ENCODE assay signal across 17 cellular contexts in genomic region chr5:39998518-39998917, GRCh38.
DNase-seq lines count a peak whose midpoint lies in the region; TF ChIP-seq lines count a peak whose summit lies in the region.
"Had no signal": no experiment of that assay in that cellular context is flagged by ENCODE, and none has a peak within 500 bp of the region (broad histone marks: within the 10 kb centered on the region; RNA-seq: fewer than 3 reads in every experiment).

No MANE protein-coding gene starts in this region.

- no peak overlapping the region for H3K4me2 ChIP-seq in GM23248 (ENCODE audit: unreplicated experiment)

- H2AFZ ChIP-seq in GM23248: no peak overlapping the region

- no peaks in the 10 kb centered on the region; the same call in 1 of the 2 replicates for H3K27me3 ChIP-seq in GM23248 (replicated peaks; ENCODE audit: insufficient read depth)
- H3K27me3 ChIP-seq in stomach smooth muscle (ENCODE audit: control insufficient read depth in 1 of 2, insufficient read depth in 2 of 2, low read length in 2 of 2): no peaks in the 10 kb centered on the region
- H3K27me3 ChIP-seq: MG63 had no signal

- H3K4me1 Mint-ChIP-seq in HFFc6 (ENCODE audit: low read depth): no peaks in the 10 kb centered on the region

- H3K36me3 ChIP-seq in GM23248 (ENCODE audit: low read depth) (no peaks in the 10 kb centered on the region), SK-N-MC (ENCODE audit: insufficient read depth, low read length) (no peaks in the 10 kb centered on the region), stomach smooth muscle (ENCODE audit: control insufficient read depth in 2 of 2, insufficient read depth in 2 of 2, low read length in 2 of 2) (no peaks in the 10 kb centered on the region)
- H3K36me3 ChIP-seq: MG63 had no signal

- no peaks in the 10 kb centered on the region for H3K36me3 Mint-ChIP-seq in HFFc6 (ENCODE audit: low read depth)

- in situ Hi-C loops in GM23248 (cut with MboI): no loop called here

- H3K9ac ChIP-seq in GM23248 (no peak overlapping the region), SK-N-MC (ENCODE audit: insufficient read length) (no peak overlapping the region), stomach smooth muscle (ENCODE audit: low read length in 2 of 2) (no peak overlapping the region)

- no peak overlapping the region for H3K4me3 Mint-ChIP-seq in HFFc6

- no peaks in the 10 kb centered on the region for H3K79me2 ChIP-seq in GM23248 (ENCODE audit: insufficient read depth)

- H4K20me1 ChIP-seq in GM23248 (ENCODE audit: insufficient read depth): no peaks in the 10 kb centered on the region

- no peaks in the 10 kb centered on the region for H3K9me2 ChIP-seq in GM23248 (ENCODE audit: insufficient read depth)

- H3K27ac ChIP-seq in GM23248: no peak overlapping the region
- H3K27ac ChIP-seq in SK-N-MC: peak overlapping the region; percentile 29; the same call in 1 of the 2 replicates
- peak overlapping the region; percentile 63 for H3K27ac ChIP-seq in stomach smooth muscle (ENCODE audit: low read length)
- H3K27ac ChIP-seq: C4-2B, HL-60 had no signal

- no peak for TF ChIP-seq CTCF in HFFc6 (IDR thresholded peaks at IDR 0.05)

- H3K27ac Mint-ChIP-seq in HFFc6: no peak overlapping the region

- H3K4me3 ChIP-seq in GM23248 (no peak overlapping the region), SK-N-MC (no peak overlapping the region), stomach smooth muscle (ENCODE audit: low read length in 2 of 2) (no peak overlapping the region)
- H3K4me3 ChIP-seq: GM12878, MG63 had no signal

- H3K4me1 ChIP-seq in GM23248 (ENCODE audit: insufficient read depth) (no peaks in the 10 kb centered on the region), stomach smooth muscle (ENCODE audit: control insufficient read depth, insufficient read depth, low read length) (no peaks in the 10 kb centered on the region)

- DNase-seq in GM23248: peak; percentile 1
- DNase-seq in SK-N-MC (ENCODE audit: low read depth, low spot score): no peak
- peak; percentile 91 for DNase-seq in fibroblast of peridontal ligament (ENCODE audit: extremely low read depth)
- no peak for DNase-seq in kidney glomerular epithelial cell (lab: John Stamatoyannopoulos, UW)
- DNase-seq in HFFc6: no peak
- DNase-seq in COR-L47 (lab: John Stamatoyannopoulos, UW): no peak
- DNase-seq: DMS53, KBM-7, MG63, NCI-H1105, NCI-H1694 treated with DMSO at 0.1 percent for 48 hours, NCI-H446, NCI-H774 had no signal

- peaks cover 2% of the 10 kb centered on the region for H3K27me3 Mint-ChIP-seq in HFFc6 (ENCODE audit: insufficient read depth)

- no peaks in the 10 kb centered on the region for H3F3A ChIP-seq in GM23248 (ENCODE audit: insufficient read depth)

- H3K9me3 Mint-ChIP-seq in HFFc6: no peaks in the 10 kb centered on the region

- H3K9me3 ChIP-seq in GM23248 (ENCODE audit: low read depth): no peaks in the 10 kb centered on the region
- H3K9me3 ChIP-seq in SK-N-MC (ENCODE audit: low read depth, low read length): no peaks in the 10 kb centered on the region; the same call in 1 of the 2 replicates
- H3K9me3 ChIP-seq in stomach smooth muscle (ENCODE audit: control insufficient read depth in 2 of 2, low read length in 2 of 2): no peaks in the 10 kb centered on the region
- H3K9me3 ChIP-seq: MG63 had no signal

Comparison
In these comparisons a context has a peak if more than half of its experiments do, and no peak if none do; other contexts are left out.
1. DNase-seq: peak in GM23248 (single experiment) and fibroblast of peridontal ligament (single experiment); none in SK-N-MC (single experiment), kidney glomerular epithelial cell (single experiment), HFFc6 (single experiment) and COR-L47 (single experiment).